In genomic region chr3:42009456-42009855, GRCh38 we compare ENCODE assay signal across 23 cellular contexts.
"Had no signal": no experiment of that assay in that cellular context is flagged by ENCODE, and none has a peak within 500 bp of the region (broad histone marks: within the 10 kb centered on the region; RNA-seq: fewer than 3 reads in every experiment).

No MANE protein-coding gene starts in this region.

- H3K9me3 Mint-ChIP-seq: mesothelial cell of epicardium, nephron, neural progenitor cell, type B pancreatic cell had no signal

- H3K27me3 Mint-ChIP-seq: naive thymus-derived CD4-positive, alpha-beta T cell had no signal

- ATAC-seq: esophagus mucosa; gastroesophageal sphincter; heart right ventricle; left cardiac atrium; left lung; mucosa of descending colon; naive thymus-derived CD4-positive, alpha-beta T cell; psoas muscle; right cardiac atrium had no signal

- H3K4me3 Mint-ChIP-seq: mesothelial cell of epicardium; naive thymus-derived CD4-positive, alpha-beta T cell; nephron; neural progenitor cell; type B pancreatic cell had no signal

- H3K36me3 Mint-ChIP-seq: mesothelial cell of epicardium; naive thymus-derived CD4-positive, alpha-beta T cell; neural progenitor cell; type B pancreatic cell had no signal

- DNase-seq: dorsolateral prefrontal cortex; effector CD4-positive, alpha-beta T cell; foreskin fibroblast; heart right ventricle; hippocampal formation; left cardiac atrium; left lung; mesenchymal stem cell; mucosa of descending colon; naive thymus-derived CD4-positive, alpha-beta T cell; psoas muscle; right cardiac atrium; sigmoid colon; spleen; stimulated activated naive CD4-positive, alpha-beta T cell treated with Interleukin-2 at 50 U/mL for 16 hours; stomach; thyroid gland had no signal

- H3K27ac Mint-ChIP-seq: mesothelial cell of epicardium, nephron, neural progenitor cell, type B pancreatic cell had no signal
